In genomic region chr18:68448736-68449135, GRCh38 we compare ENCODE assay signal across 21 cellular contexts.
DNase-seq lines count a peak whose midpoint lies in the region; ATAC-seq, FAIRE-seq and TF ChIP-seq lines count a peak whose summit lies in the region.
"Had no signal": no experiment of that assay in that cellular context is flagged by ENCODE, and none has a peak within 500 bp of the region (broad histone marks: within the 10 kb centered on the region; RNA-seq: fewer than 3 reads in every experiment).

No MANE protein-coding gene starts in this region.

- ATAC-seq in omental fat pad (ENCODE audit: low FRiP score) (no peak), HG03571 (IDR thresholded peaks at IDR 0.05; ENCODE audit: unreplicated experiment) (no peak)
- ATAC-seq: body of pancreas had no signal

- H4K20me1 ChIP-seq in mammary epithelial cell (ENCODE audit: insufficient read depth, low read length): no peaks in the 10 kb centered on the region
- H4K20me1 ChIP-seq in keratinocyte (ENCODE audit: control insufficient read depth, extremely low read depth, insufficient read depth, low read length): no peaks in the 10 kb centered on the region
- H4K20me1 ChIP-seq: BLaER1 treated with 17β-estradiol and CSF1 and Interleukin-3, amounts not matched to agents 10 nM and 100 nM had no signal

- 81% methylated on average over 1 of the region's 1 CpG for WGBS in mammary epithelial cell (ENCODE audit: low coverage, missing lambda C conversion rate)

- CTCF ChIA-PET in mammary epithelial cell (lab: Charles Lee; ENCODE audit: low non-redundant PET): no interaction called here
- CTCF ChIA-PET in Caco-2 (lab: Charles Lee): no interaction called here

- no peaks in the 10 kb centered on the region for H3K9me1 ChIP-seq in keratinocyte (ENCODE audit: control insufficient read depth, extremely low read depth, insufficient read depth, low read length)

- H3K27me3 ChIP-seq in mammary epithelial cell (ENCODE audit: insufficient read depth, low read length) (no peaks in the 10 kb centered on the region), keratinocyte (ENCODE audit: control insufficient read depth, extremely low read depth, insufficient read depth, low read length) (no peaks in the 10 kb centered on the region), Caco-2 (replicated peaks; ENCODE audit: control insufficient read depth, insufficient read depth, low read length) (no peaks in the 10 kb centered on the region)
- H3K27me3 ChIP-seq: BLaER1 treated with 17β-estradiol and CSF1 and Interleukin-3, amounts not matched to agents 10 nM and 100 nM; body of pancreas; hepatocyte; MG63; spleen had no signal

- TF ChIP-seq CTCF in mammary epithelial cell (conservative IDR thresholded peaks at IDR 0.05 in 1 of 2, IDR thresholded peaks at IDR 0.05 in 1 of 2; ENCODE audit: extremely low read depth in 1 of 2, insufficient read depth in 1 of 2, low read depth in 1 of 2, low read length in 2 of 2) (no peak), keratinocyte (optimal IDR thresholded peaks at IDR 0.05 in 1 of 3, IDR thresholded peaks at IDR 0.05 in 1 of 3, conservative IDR thresholded peaks at IDR 0.05 in 1 of 3; ENCODE audit: extremely low read depth in 1 of 3, insufficient read depth in 2 of 3, low read length in 3 of 3) (no peak), omental fat pad (IDR thresholded peaks at IDR 0.05) (no peak), Caco-2 (IDR thresholded peaks at IDR 0.05; ENCODE audit: insufficient read depth in 1 of 2, low read depth in 1 of 2, low read length in 1 of 2, severe bottlenecking in 1 of 2, unreplicated experiment in 1 of 2) (no peak)

- BruUV-seq in mammary epithelial cell (replicated peaks; lab: Mats Ljungman, UMichigan) (no TSS peak), Caco-2 (replicated peaks; lab: Mats Ljungman, UMichigan) (no TSS peak)

- H3K4me1 Mint-ChIP-seq in Caco-2 (ENCODE audit: low read depth, unreplicated experiment): no peaks in the 10 kb centered on the region
- H3K4me1 Mint-ChIP-seq: activated CD4-positive, alpha-beta T cell treated with anti-CD3 and anti-CD28 coated beads, Interleukin-2, amount 10 ng/mL, durations not matched to agents 24 days and 14 days; nephron had no signal

- in situ Hi-C loops in mammary epithelial cell (cut with MboI; ENCODE audit: low sequenced_read_pairs in 2 of 2): no loop called here

- no peak overlapping the region for H3K9ac ChIP-seq in mammary epithelial cell (ENCODE audit: insufficient read depth, low read length)
- H3K9ac ChIP-seq in keratinocyte (ENCODE audit: control insufficient read depth, extremely low read depth, insufficient read depth, low read length): no peak overlapping the region
- H3K9ac ChIP-seq: BLaER1 treated with 17β-estradiol and CSF1 and Interleukin-3, amounts not matched to agents 10 nM and 100 nM had no signal

- H3K27ac ChIP-seq in mammary epithelial cell (ENCODE audit: insufficient read depth, low read depth, low read length) (no peak overlapping the region), keratinocyte (ENCODE audit: control insufficient read depth, insufficient read depth, low read length) (no peak overlapping the region)
- H3K27ac ChIP-seq: BLaER1 treated with 17β-estradiol and CSF1 and Interleukin-3, amounts not matched to agents 10 nM and 100 nM; body of pancreas; hepatocyte; prostate gland; spleen had no signal

- dilution Hi-C loops in mammary epithelial cell (cut with HindIII; ENCODE audit: low sequenced_read_pairs): no loop called here
- dilution Hi-C loops in keratinocyte (cut with MboI; ENCODE audit: extremely low pct_ligation_motif_present, low sequenced_read_pairs): no loop called here

- DNase-seq in AG20443 (ENCODE audit: low spot score) (peak; percentile 12), LHCN-M2 (ENCODE audit: low read depth) (peak; percentile 87), mammary epithelial cell (peak; percentile 71), keratinocyte (ENCODE audit: low read depth, low spot score) (no peak), omental fat pad (ENCODE audit: low spot score) (no peak), Caco-2 (no peak), NCI-H1436 treated with DMSO at 0.1 percent for 48 hours (lab: John Stamatoyannopoulos, UW) (no peak)
- DNase-seq: activated CD4-positive, alpha-beta T cell treated with anti-CD3 and anti-CD28 coated beads, Interleukin-2, amount 10 ng/mL, durations not matched to agents 24 days and 14 days; activated CD8-positive, alpha-beta memory T cell treated with anti-CD3 and anti-CD28 coated beads, Interleukin-2, amount 50 U/mL, for 4 hours; activated naive CD4-positive, alpha-beta T cell; body of pancreas; MG63; NCI-H187; NCI-H345; spleen had no signal

- H3K27ac Mint-ChIP-seq in Caco-2 (ENCODE audit: unreplicated experiment): no peak overlapping the region
- H3K27ac Mint-ChIP-seq: activated CD4-positive, alpha-beta T cell treated with anti-CD3 and anti-CD28 coated beads, Interleukin-2, amount 10 ng/mL, durations not matched to agents 24 days and 14 days; dendritic cell treated with granulocyte-macrophage colony-stimulating factor and Interleukin-4, amounts not matched to agents 40 ng/mL and 50 ng/mL, for 4 days; nephron had no signal

- intact Hi-C loops in mammary epithelial cell (cut with micrococcal nuclease): no loop called here
- intact Hi-C loops in Caco-2 (cut with micrococcal nuclease; ENCODE audit: unreplicated experiment): no loop called here

- H3K4me3 Mint-ChIP-seq in Caco-2 (ENCODE audit: unreplicated experiment): no peak overlapping the region
- H3K4me3 Mint-ChIP-seq: activated CD4-positive, alpha-beta T cell treated with anti-CD3 and anti-CD28 coated beads, Interleukin-2, amount 10 ng/mL, durations not matched to agents 24 days and 14 days; dendritic cell treated with granulocyte-macrophage colony-stimulating factor and Interleukin-4, amounts not matched to agents 40 ng/mL and 50 ng/mL, for 4 days; nephron had no signal

- H3K36me3 ChIP-seq in mammary epithelial cell (ENCODE audit: insufficient read depth, low read length) (no peaks in the 10 kb centered on the region), keratinocyte (ENCODE audit: control insufficient read depth in 2 of 2, extremely low read depth in 1 of 2, insufficient read depth in 2 of 2, low read length in 2 of 2) (no peaks in the 10 kb centered on the region), Caco-2 (ENCODE audit: control insufficient read depth, insufficient read depth, low read length) (no peaks in the 10 kb centered on the region)
- H3K36me3 ChIP-seq: BLaER1 treated with 17β-estradiol and CSF1 and Interleukin-3, amounts not matched to agents 10 nM and 100 nM; MG63; prostate gland; spleen had no signal

- H3K4me3 ChIP-seq in mammary epithelial cell (replicated peaks in 1 of 3; ENCODE audit: insufficient read depth in 1 of 3, low read depth in 2 of 3, low read length in 3 of 3): no peak overlapping the region
- no peak overlapping the region for H3K4me3 ChIP-seq in keratinocyte (ENCODE audit: control insufficient read depth in 2 of 3, extremely low read depth in 1 of 3, insufficient read depth in 2 of 3, low read depth in 1 of 3, low read length in 3 of 3)
- no peak overlapping the region for H3K4me3 ChIP-seq in Caco-2 (ENCODE audit: low read depth, low read length)
- H3K4me3 ChIP-seq: BLaER1 treated with 17β-estradiol and CSF1 and Interleukin-3, amounts not matched to agents 10 nM and 100 nM; body of pancreas; hepatocyte; MG63; prostate gland; spleen had no signal

- H3K27me3 Mint-ChIP-seq in Caco-2 (ENCODE audit: insufficient read depth, unreplicated experiment): no peaks in the 10 kb centered on the region
- H3K27me3 Mint-ChIP-seq: activated CD4-positive, alpha-beta T cell treated with anti-CD3 and anti-CD28 coated beads, Interleukin-2, amount 10 ng/mL, durations not matched to agents 24 days and 14 days; dendritic cell treated with granulocyte-macrophage colony-stimulating factor and Interleukin-4, amounts not matched to agents 40 ng/mL and 50 ng/mL, for 4 days had no signal

- H3K79me2 ChIP-seq in mammary epithelial cell (ENCODE audit: insufficient read depth, low read length) (no peaks in the 10 kb centered on the region), keratinocyte (ENCODE audit: control insufficient read depth, insufficient read depth, low read length) (no peaks in the 10 kb centered on the region)
- H3K79me2 ChIP-seq: hepatocyte had no signal

- no peaks in the 10 kb centered on the region for H3K9me3 Mint-ChIP-seq in Caco-2 (ENCODE audit: unreplicated experiment)
- H3K9me3 Mint-ChIP-seq: nephron had no signal

- H3K4me1 ChIP-seq in mammary epithelial cell (ENCODE audit: insufficient read depth, low read length): peaks cover 17% of the 10 kb centered on the region
- peaks cover 5% of the 10 kb centered on the region for H3K4me1 ChIP-seq in keratinocyte (ENCODE audit: control insufficient read depth, extremely low read depth, insufficient read depth, low read length)
- H3K4me1 ChIP-seq in Caco-2: no peaks in the 10 kb centered on the region
- H3K4me1 ChIP-seq: BLaER1 treated with 17β-estradiol and CSF1 and Interleukin-3, amounts not matched to agents 10 nM and 100 nM; body of pancreas; prostate gland; spleen had no signal

- peak; percentile 74 for FAIRE-seq in keratinocyte (lab: Jason Lieb, UNC)

- POLR2A ChIA-PET in Caco-2 (lab: Charles Lee): no interaction called here

- H3K9me3 ChIP-seq in mammary epithelial cell (replicated peaks; ENCODE audit: insufficient read depth, low read length) (no peaks in the 10 kb centered on the region), keratinocyte (ENCODE audit: control insufficient read depth, low read depth, low read length) (no peaks in the 10 kb centered on the region), Caco-2 (no peaks in the 10 kb centered on the region)
- H3K9me3 ChIP-seq: body of pancreas, MG63, prostate gland had no signal

- H2AFZ ChIP-seq in mammary epithelial cell (ENCODE audit: low read depth, low read length): no peak overlapping the region
- H2AFZ ChIP-seq in keratinocyte (ENCODE audit: control insufficient read depth, low read length): no peak overlapping the region
- H2AFZ ChIP-seq: hepatocyte had no signal

- H3K36me3 Mint-ChIP-seq in Caco-2 (ENCODE audit: insufficient read depth, unreplicated experiment): no peaks in the 10 kb centered on the region

- H3K4me2 ChIP-seq in mammary epithelial cell (ENCODE audit: insufficient read depth, low read depth, low read length) (no peak overlapping the region), keratinocyte (ENCODE audit: control insufficient read depth, extremely low read depth, insufficient read depth, low read depth, low read length) (no peak overlapping the region)
- H3K4me2 ChIP-seq: BLaER1 treated with 17β-estradiol and CSF1 and Interleukin-3, amounts not matched to agents 10 nM and 100 nM; hepatocyte had no signal

Comparison
In these comparisons a context has a peak if more than half of its experiments do, and no peak if none do; other contexts are left out.
1. DNase-seq: peak in AG20443 (single experiment), LHCN-M2 (single experiment) and mammary epithelial cell (single experiment); none in keratinocyte (single experiment), omental fat pad (single experiment), Caco-2 (0 of 2) and NCI-H1436 treated with DMSO at 0.1 percent for 48 hours (single experiment).